9 cellular contexts compared by ENCODE assay signal in genomic region chr10:15253951-15254807, GRCh38.
DNase-seq lines count a peak whose midpoint lies in the region; ATAC-seq and TF ChIP-seq lines count a peak whose summit lies in the region.
"Had no signal": no experiment of that assay in that cellular context is flagged by ENCODE, and none has a peak within 500 bp of the region (broad histone marks: within the 10 kb centered on the region; RNA-seq: fewer than 3 reads in every experiment).

No MANE protein-coding gene starts in this region.

- H3K9me3 ChIP-seq in mononuclear cell (ENCODE audit: low read depth, low read length), result no peaks in the 10 kb centered on the region
- H3K9me3 ChIP-seq: ascending aorta had no signal

- H3K36me3 ChIP-seq in GM23338 (ENCODE audit: insufficient read depth), result 0 out of 2 replicates have a peak, but pooled peaks cover 2% of the 10 kb centered on the region
- H3K36me3 ChIP-seq: ascending aorta had no signal

- H4K20me1 ChIP-seq in GM23338 (replicated peaks; ENCODE audit: insufficient read depth), result 0 out of 2 replicates have a peak, but pooled peaks cover 6% of the 10 kb centered on the region

- no peaks in the 10 kb centered on the region for H3K79me2 ChIP-seq in GM23338 (replicated peaks; ENCODE audit: insufficient read depth)

- H3K27ac ChIP-seq in GM23338 (ENCODE audit: low read depth), result 0 out of 2 replicates have a peak overlapping the region, but pooled peaks have one; percentile 20
- H3K27ac ChIP-seq: ascending aorta had no signal

- H3K4me1 ChIP-seq in GM23338 (ENCODE audit: insufficient read depth), result peaks cover 19% of the 10 kb centered on the region
- no peaks in the 10 kb centered on the region for H3K4me1 ChIP-seq in mononuclear cell (ENCODE audit: insufficient read depth, low read length)
- H3K4me1 ChIP-seq: ascending aorta had no signal

- DNase-seq in CD14-positive monocyte (ENCODE audit: low spot score) (no peak), GM23338 (ENCODE audit: low spot score) (no peak), germinal center (ENCODE audit: low spot score) (no peak), chondrocyte (ENCODE audit: low spot score) (no peak), COLO829 (ENCODE audit: low spot score) (no peak)
- DNase-seq in activated naive CD8-positive, alpha-beta T cell treated with anti-CD3 and anti-CD28 coated beads, Interleukin-2, amount 10 ng/mL, durations not matched to agents 7 days and 5 days, result no peak
- no peak for DNase-seq in stimulated activated CD4-positive, alpha-beta T cell treated with anti-CD3 and anti-CD28 coated beads, Interleukin-4, amount 100 ng/mL, for 4 hours

- H3K4me1 Mint-ChIP-seq in CD14-positive monocyte (peaks cover 6% of the 10 kb centered on the region), GM23338 (peaks cover 37% of the 10 kb centered on the region), chondrocyte (ENCODE audit: low read depth) (peaks cover 14% of the 10 kb centered on the region)
- H3K4me1 Mint-ChIP-seq in activated naive CD8-positive, alpha-beta T cell treated with anti-CD3 and anti-CD28 coated beads, Interleukin-2, amount 10 ng/mL, durations not matched to agents 7 days and 5 days, result peaks cover 20% of the 10 kb centered on the region

- POLR2A ChIA-PET in activated naive CD8-positive, alpha-beta T cell treated with anti-CD3 and anti-CD28 coated beads, Interleukin-2, amount 10 ng/mL, durations not matched to agents 7 days and 5 days (lab: Charles Lee), result no interaction called here

- H3K36me3 Mint-ChIP-seq in CD14-positive monocyte, result no peaks in the 10 kb centered on the region
- no peaks in the 10 kb centered on the region for H3K36me3 Mint-ChIP-seq in GM23338 (ENCODE audit: low read depth)
- H3K36me3 Mint-ChIP-seq in activated naive CD8-positive, alpha-beta T cell treated with anti-CD3 and anti-CD28 coated beads, Interleukin-2, amount 10 ng/mL, durations not matched to agents 7 days and 5 days, result peaks cover 2% of the 10 kb centered on the region
- peaks cover 4% of the 10 kb centered on the region for H3K36me3 Mint-ChIP-seq in chondrocyte (ENCODE audit: low read depth)

- no peaks in the 10 kb centered on the region for H3K9me2 ChIP-seq in GM23338 (ENCODE audit: insufficient read depth)

- H3K4me2 ChIP-seq in GM23338, result peak overlapping the region; percentile 69

- H3K9me3 Mint-ChIP-seq in CD14-positive monocyte, result peaks cover 0 to 1% (median 0%) of the 10 kb centered on the region in 7 donors
- H3K9me3 Mint-ChIP-seq in GM23338, result no peaks in the 10 kb centered on the region
- H3K9me3 Mint-ChIP-seq in activated naive CD8-positive, alpha-beta T cell treated with anti-CD3 and anti-CD28 coated beads, Interleukin-2, amount 10 ng/mL, durations not matched to agents 7 days and 5 days, result no peaks in the 10 kb centered on the region
- no peaks in the 10 kb centered on the region for H3K9me3 Mint-ChIP-seq in chondrocyte (ENCODE audit: low read depth)

- no peak for ATAC-seq in GM23338
- ATAC-seq in activated naive CD8-positive, alpha-beta T cell treated with anti-CD3 and anti-CD28 coated beads, Interleukin-2, amount 10 ng/mL, durations not matched to agents 7 days and 5 days (ENCODE audit: low read depth), result peak; percentile 49

- TF ChIP-seq CTCF in CD14-positive monocyte (IDR thresholded peaks at IDR 0.05), result no peak
- no peak for TF ChIP-seq CTCF in GM23338 (conservative IDR thresholded peaks at IDR 0.05; ENCODE audit: low read depth in 2 of 2)
- TF ChIP-seq CTCF in chondrocyte (IDR thresholded peaks at IDR 0.05), result no peak

- H3K27me3 ChIP-seq in GM23338 (ENCODE audit: insufficient read depth) (no peaks in the 10 kb centered on the region), mononuclear cell (ENCODE audit: insufficient read depth, low read length) (no peaks in the 10 kb centered on the region)
- H3K27me3 ChIP-seq: ascending aorta had no signal

- H3F3A ChIP-seq in GM23338 (replicated peaks; ENCODE audit: low read depth), result no peaks in the 10 kb centered on the region

- H3K27me3 Mint-ChIP-seq in CD14-positive monocyte (ENCODE audit: low read depth in 3 of 3) (peaks cover 9 to 16% (median 9%) of the 10 kb centered on the region in 3 donors), GM23338 (ENCODE audit: insufficient read depth, low read depth, poor library complexity) (peaks cover 13% of the 10 kb centered on the region), chondrocyte (ENCODE audit: low read depth) (no peaks in the 10 kb centered on the region)
- H3K27me3 Mint-ChIP-seq in activated naive CD8-positive, alpha-beta T cell treated with anti-CD3 and anti-CD28 coated beads, Interleukin-2, amount 10 ng/mL, durations not matched to agents 7 days and 5 days, result no peaks in the 10 kb centered on the region

- H3K27ac Mint-ChIP-seq in CD14-positive monocyte (peak overlapping the region in 1 of 7 donors; percentile 34), GM23338 (0 out of 2 replicates have a peak overlapping the region, but pooled peaks have one; percentile 26), chondrocyte (ENCODE audit: unreplicated experiment) (no peak overlapping the region)
- H3K27ac Mint-ChIP-seq in activated naive CD8-positive, alpha-beta T cell treated with anti-CD3 and anti-CD28 coated beads, Interleukin-2, amount 10 ng/mL, durations not matched to agents 7 days and 5 days, result peak overlapping the region; percentile 76

- intact Hi-C loops in CD14-positive monocyte (cut with micrococcal nuclease), result no loop called here

- H2AFZ ChIP-seq in GM23338, result no peak overlapping the region

- H3K4me3 ChIP-seq in GM23338, result 0 out of 2 replicates have a peak overlapping the region, but pooled peaks have one; percentile 27
- H3K4me3 ChIP-seq in mononuclear cell (ENCODE audit: low read length), result peak overlapping the region; percentile 39
- H3K4me3 ChIP-seq: ascending aorta had no signal

- H3K4me3 Mint-ChIP-seq in CD14-positive monocyte (peak overlapping the region; percentile 29 to 55), GM23338 (peak overlapping the region; percentile 54; the same call in 2 of the 3 replicates), chondrocyte (ENCODE audit: unreplicated experiment) (no peak overlapping the region)
- peak overlapping the region; percentile 85 for H3K4me3 Mint-ChIP-seq in activated naive CD8-positive, alpha-beta T cell treated with anti-CD3 and anti-CD28 coated beads, Interleukin-2, amount 10 ng/mL, durations not matched to agents 7 days and 5 days

TF ChIP-seq in GM23338, 12 proteins besides CTCF, POLR2A, EP300 and RAD21 (continues in another document):
- TF ChIP-seq REST (IDR thresholded peaks at IDR 0.05; ENCODE audit: unreplicated experiment) (no peak), EZH2 (IDR thresholded peaks at IDR 0.05; ENCODE audit: low read depth, unreplicated experiment) (no peak), JUNB (IDR thresholded peaks at IDR 0.05; ENCODE audit: unreplicated experiment) (no peak), ZNF114 (CRISPR knock-in tag; IDR thresholded peaks at IDR 0.05) (no peak), POLR2AphosphoS5 (IDR thresholded peaks at IDR 0.05; ENCODE audit: low read depth) (no peak), EZH2phosphoT487 (IDR thresholded peaks at IDR 0.05; ENCODE audit: unreplicated experiment) (no peak), ZNF331 (CRISPR knock-in tag; IDR thresholded peaks at IDR 0.05; ENCODE audit: low read depth) (no peak)
